30 cellular contexts compared by ENCODE assay signal in the genomic region with DNA sequence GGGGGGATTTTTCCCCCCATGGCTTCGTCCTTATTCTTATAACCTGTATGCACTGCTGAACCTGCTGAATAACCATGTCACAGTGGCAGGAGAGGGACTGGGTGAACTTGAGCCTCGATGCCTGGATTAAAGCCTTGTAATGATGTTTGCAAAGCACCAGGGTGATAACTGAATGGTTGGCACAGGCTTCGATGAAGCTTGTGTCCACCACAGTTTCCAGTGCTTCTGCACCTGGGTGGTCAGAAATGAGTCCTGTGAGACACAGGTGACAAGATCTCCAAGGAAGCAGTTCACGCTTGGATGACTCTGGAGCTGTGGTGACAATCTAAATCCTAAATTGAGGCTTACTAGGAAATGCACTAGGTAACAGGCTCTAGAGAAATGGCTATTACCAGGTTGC.
"Had no signal": no experiment of that assay in that cellular context is flagged by ENCODE, and none has a peak within 500 bp of the region (broad histone marks: within the 10 kb centered on the region; RNA-seq: fewer than 3 reads in every experiment).

No MANE protein-coding gene starts in this region.

- H3K9me3 ChIP-seq: ascending aorta, breast epithelium had no signal

- H3K4me1 Mint-ChIP-seq: activated CD4-positive, alpha-beta T cell treated with anti-CD3 and anti-CD28 coated beads, Interleukin-2, amount 10 ng/mL, durations not matched to agents 24 days and 14 days; activated naive CD4-positive, alpha-beta T cell treated with anti-CD3 and anti-CD28 coated beads, Interleukin-2, amount 50 U/mL, for 24 hours; activated naive CD8-positive, alpha-beta T cell treated with anti-CD3 and anti-CD28 coated beads, Interleukin-2, amount 10 ng/mL, durations not matched to agents 7 days and 5 days had no signal

- ATAC-seq: activated CD8-positive, alpha-beta T cell treated with anti-CD3 and anti-CD28 coated beads for 36 hours; activated T-cell treated with anti-CD3 and anti-CD28 coated beads, Interleukin-2, amount 50 U/mL, for 72 hours; Right ventricle myocardium inferior had no signal

- H3K4me1 ChIP-seq: breast epithelium had no signal

- H3K36me3 Mint-ChIP-seq: activated naive CD4-positive, alpha-beta T cell treated with anti-CD3 and anti-CD28 coated beads, Interleukin-2, amount 50 U/mL, for 24 hours; activated naive CD8-positive, alpha-beta T cell treated with anti-CD3 and anti-CD28 coated beads, Interleukin-2, amount 10 ng/mL, durations not matched to agents 7 days and 5 days had no signal

- H3K4me3 ChIP-seq: ascending aorta, breast epithelium, PC-9 had no signal

- H3K27me3 ChIP-seq: ascending aorta, breast epithelium had no signal

- H3K4me3 Mint-ChIP-seq: activated CD4-positive, alpha-beta T cell treated with anti-CD3 and anti-CD28 coated beads, Interleukin-2, amount 10 ng/mL, durations not matched to agents 24 days and 14 days; activated CD8-positive, alpha-beta T cell treated with anti-CD3 and anti-CD28 coated beads for 36 hours; activated naive CD4-positive, alpha-beta T cell treated with anti-CD3 and anti-CD28 coated beads, Interleukin-2, amount 50 U/mL, for 24 hours; activated naive CD8-positive, alpha-beta T cell treated with anti-CD3 and anti-CD28 coated beads, Interleukin-2, amount 10 ng/mL, durations not matched to agents 7 days and 5 days; T-helper 2 cell treated with Interferon-gamma antibody and Interleukin-4, amounts not matched to agents 5 μg/mL and 100 μg/mL, for 36 hours had no signal

- FAIRE-seq: RCC 7860, TTC549 had no signal

- DNase-seq: activated CD4-positive, alpha-beta T cell treated with anti-CD3 and anti-CD28 coated beads, Interleukin-2, amount 10 ng/mL, durations not matched to agents 24 days and 14 days; activated CD4-positive, alpha-beta T cell treated with anti-CD3 and anti-CD28 coated beads, Interleukin-2, amount 50 U/mL, for 4 hours; activated CD8-positive, alpha-beta T cell treated with anti-CD3 and anti-CD28 coated beads for 36 hours; activated gamma-delta T cell; activated naive CD4-positive, alpha-beta T cell treated with Interleukin-2 at 50 U/mL for 16 hours; activated naive CD8-positive, alpha-beta T cell treated with anti-CD3 and anti-CD28 coated beads, Interleukin-2, amount 10 ng/mL, durations not matched to agents 7 days and 5 days; activated T-cell treated with anti-CD3 and anti-CD28 coated beads, Interleukin-2, amount 50 U/mL, for 1 hour; activated T-cell treated with anti-CD3 and anti-CD28 coated beads, Interleukin-2, amount 50 U/mL, for 72 hours; amygdala; caudate nucleus; cerebellar nuclear complex; Karpas-422; NCI-H187 treated with DMSO at 0.1 percent for 48 hours; NCI-H2171 treated with DMSO at 0.1 percent for 48 hours; NCI-H2227 treated with DMSO at 0.1 percent for 48 hours; NCI-H446; NCI-H510A treated with DMSO at 0.1 percent for 48 hours; NCI-H526 treated with DMSO at 0.1 percent for 48 hours; NCI-H774; PC-9; SW 1271 had no signal

- H3K36me3 ChIP-seq: ascending aorta, breast epithelium had no signal

- H3K27ac Mint-ChIP-seq: activated CD4-positive, alpha-beta T cell treated with anti-CD3 and anti-CD28 coated beads, Interleukin-2, amount 10 ng/mL, durations not matched to agents 24 days and 14 days; activated CD8-positive, alpha-beta T cell treated with anti-CD3 and anti-CD28 coated beads for 36 hours; activated naive CD4-positive, alpha-beta T cell treated with anti-CD3 and anti-CD28 coated beads, Interleukin-2, amount 50 U/mL, for 24 hours; activated naive CD8-positive, alpha-beta T cell treated with anti-CD3 and anti-CD28 coated beads, Interleukin-2, amount 10 ng/mL, durations not matched to agents 7 days and 5 days; activated T-helper 2 cell treated with anti-CD3 and anti-CD28 coated beads, Interferon-gamma antibody, Interleukin-2, Interleukin-4, amounts not matched to agents 10 μg/mL and 5 μg/mL and 100 μg/mL, durations not matched to agents 14 hours and 24 hours and 36 hours; T-helper 2 cell treated with Interferon-gamma antibody and Interleukin-4, amounts not matched to agents 5 μg/mL and 100 μg/mL, for 36 hours had no signal

- H3K27me3 Mint-ChIP-seq: activated CD4-positive, alpha-beta T cell treated with anti-CD3 and anti-CD28 coated beads, Interleukin-2, amount 10 ng/mL, durations not matched to agents 24 days and 14 days; activated CD8-positive, alpha-beta T cell treated with anti-CD3 and anti-CD28 coated beads for 36 hours; activated naive CD4-positive, alpha-beta T cell treated with anti-CD3 and anti-CD28 coated beads, Interleukin-2, amount 50 U/mL, for 24 hours; activated naive CD8-positive, alpha-beta T cell treated with anti-CD3 and anti-CD28 coated beads, Interleukin-2, amount 10 ng/mL, durations not matched to agents 7 days and 5 days had no signal

- H3K27ac ChIP-seq: ascending aorta, breast epithelium, PC-9, RWPE1 had no signal
